30 cellular contexts compared by ENCODE assay signal in genomic region chr1:151713044-151713443, GRCh38. TPM values are rescaled to one million over a fixed set of nuclear protein-coding genes. Genes with fewer than 3 reads are reported as not detected.
DNase-seq lines count a peak whose midpoint lies in the region; ATAC-seq and TF ChIP-seq lines count a peak whose summit lies in the region.
"Had no signal": no experiment of that assay in that cellular context is flagged by ENCODE, and none has a peak within 500 bp of the region (broad histone marks: within the 10 kb centered on the region; RNA-seq: fewer than 3 reads in every experiment).

No MANE protein-coding gene starts in this region.

- H3K4me3 Mint-ChIP-seq in stimulated activated naive B cell treated with anti-CD40 and anti-IgM and Interleukin-4, amounts not matched to agents 10 μg/mL and 1 μg/mL and 100 μg/mL, for 72 hours = no peak overlapping the region
- H3K4me3 Mint-ChIP-seq: activated CD4-positive, alpha-beta memory T cell treated with anti-CD3 and anti-CD28 coated beads for 36 hours; activated naive CD8-positive, alpha-beta T cell; effector memory CD8-positive, alpha-beta T cell had no signal

- H3K27me3 Mint-ChIP-seq in stimulated activated naive B cell treated with anti-CD40 and anti-IgM and Interleukin-4, amounts not matched to agents 10 μg/mL and 1 μg/mL and 100 μg/mL, for 72 hours = peaks cover 59 to 61% of the 10 kb centered on the region in 2 donors

- H3K4me1 ChIP-seq in BLaER1 = peaks cover 54% of the 10 kb centered on the region
- H3K4me1 ChIP-seq in mucosa of descending colon (ENCODE audit: low read depth) = peaks cover 19% of the 10 kb centered on the region
- no peaks in the 10 kb centered on the region for H3K4me1 ChIP-seq in MM.1S (ENCODE audit: low read length)

- no peak overlapping the region for H3K27ac ChIP-seq in BLaER1
- peak overlapping the region in 42 of 59 donors; percentile 16 to 95 (median 79) for H3K27ac ChIP-seq in dorsolateral prefrontal cortex
- H3K27ac ChIP-seq in MM.1S (ENCODE audit: low read length) = no peak overlapping the region
- H3K27ac ChIP-seq: foreskin keratinocyte, neutrophil, skin epidermis had no signal

- no peak overlapping the region for H3K27ac Mint-ChIP-seq in stimulated activated naive B cell treated with anti-CD40 and anti-IgM and Interleukin-4, amounts not matched to agents 10 μg/mL and 1 μg/mL and 100 μg/mL, for 72 hours
- H3K27ac Mint-ChIP-seq: activated CD4-positive, alpha-beta memory T cell treated with anti-CD3 and anti-CD28 coated beads for 36 hours; activated naive CD8-positive, alpha-beta T cell; activated T-helper 2 cell treated with anti-CD3 and anti-CD28 coated beads, Interferon-gamma antibody, Interleukin-2, Interleukin-4, amounts not matched to agents 10 μg/mL and 5 μg/mL and 100 μg/mL, durations not matched to agents 14 hours and 24 hours and 36 hours; effector memory CD8-positive, alpha-beta T cell had no signal

- H3K9me2 ChIP-seq in MM.1S (replicated peaks; ENCODE audit: insufficient read depth, low read length) = no peaks in the 10 kb centered on the region

- H3K36me3 Mint-ChIP-seq in stimulated activated naive B cell treated with anti-CD40 and anti-IgM and Interleukin-4, amounts not matched to agents 10 μg/mL and 1 μg/mL and 100 μg/mL, for 72 hours = no peaks in the 10 kb centered on the region
- H3K36me3 Mint-ChIP-seq: activated CD4-positive, alpha-beta memory T cell treated with anti-CD3 and anti-CD28 coated beads for 36 hours; activated naive CD8-positive, alpha-beta T cell had no signal

- no peaks in the 10 kb centered on the region for H4K20me1 ChIP-seq in BLaER1
- H4K20me1 ChIP-seq in MM.1S (ENCODE audit: insufficient read depth, low read length) = no peaks in the 10 kb centered on the region

- H3K9me3 ChIP-seq in BLaER1 = no peaks in the 10 kb centered on the region
- H3K9me3 ChIP-seq in mucosa of descending colon = no peaks in the 10 kb centered on the region
- H3K9me3 ChIP-seq in MM.1S (replicated peaks; ENCODE audit: insufficient read depth, low read length) = no peaks in the 10 kb centered on the region
- H3K9me3 ChIP-seq: neutrophil had no signal

- no peak overlapping the region for H3K4me3 ChIP-seq in BLaER1
- H3K4me3 ChIP-seq in dorsolateral prefrontal cortex = peak overlapping the region in 41 of 59 donors; percentile 2 to 75 (median 62)
- H3K4me3 ChIP-seq in mucosa of descending colon = no peak overlapping the region
- H3K4me3 ChIP-seq in MM.1S (ENCODE audit: low read length) = no peak overlapping the region
- H3K4me3 ChIP-seq: lung, skin epidermis had no signal

- no peaks in the 10 kb centered on the region for H3K36me3 ChIP-seq in BLaER1
- no peaks in the 10 kb centered on the region for H3K36me3 ChIP-seq in mucosa of descending colon (ENCODE audit: low read depth)
- no peaks in the 10 kb centered on the region for H3K36me3 ChIP-seq in MM.1S (replicated peaks; ENCODE audit: insufficient read depth, low read length)
- H3K36me3 ChIP-seq: neutrophil had no signal

- no peaks in the 10 kb centered on the region for H3K9me3 Mint-ChIP-seq in stimulated activated naive B cell treated with anti-CD40 and anti-IgM and Interleukin-4, amounts not matched to agents 10 μg/mL and 1 μg/mL and 100 μg/mL, for 72 hours
- H3K9me3 Mint-ChIP-seq: activated CD4-positive, alpha-beta memory T cell treated with anti-CD3 and anti-CD28 coated beads for 36 hours; activated T-helper 2 cell treated with anti-CD3 and anti-CD28 coated beads, Interferon-gamma antibody, Interleukin-2, Interleukin-4, amounts not matched to agents 10 μg/mL and 5 μg/mL and 100 μg/mL, durations not matched to agents 14 hours and 24 hours and 36 hours; effector memory CD8-positive, alpha-beta T cell had no signal

- H3K79me2 ChIP-seq in MM.1S (ENCODE audit: low read length) = no peaks in the 10 kb centered on the region

- H3K9ac ChIP-seq in BLaER1 = no peak overlapping the region
- no peak overlapping the region for H3K9ac ChIP-seq in MM.1S (ENCODE audit: low read length)

- DNase-seq in HuH-7.5 (ENCODE audit: low spot score) (peak; percentile 50), dorsolateral prefrontal cortex (no peak), mucosa of descending colon (peak; percentile 74 to 85 (median 74)), dedifferentiated amniotic fluid mesenchymal stem cell (ENCODE audit: extremely low spot score) (no peak), cortex of kidney (lab: John Stamatoyannopoulos, UW) (no peak), MM.1S (no peak)
- DNase-seq in stimulated activated naive B cell treated with anti-CD40 and anti-IgM and Interleukin-4, amounts not matched to agents 10 μg/mL and 1 μg/mL and 100 μg/mL, for 72 hours = no peak
- DNase-seq: ACHN; activated CD4-positive, alpha-beta memory T cell treated with anti-CD3 and anti-CD28 coated beads for 36 hours; activated CD4-positive, CD25-positive, alpha-beta regulatory T cell; effector memory CD8-positive, alpha-beta T cell; EL; NCI-H2081; NCI-H345; NK-92 treated with Interleukin-12 subunit alpha and Interleukin-12 subunit beta, amount 100 ng/mL, for 24 hours; SHP77 treated with DMSO at 0.1 percent for 48 hours; stimulated activated CD4-positive, alpha-beta T cell treated with anti-CD3 and anti-CD28 coated beads, Interleukin-1b, Interleukin-23, amount 100 ng/mL, for 48 hours; substantia nigra; T-helper 9 cell had no signal

- H3K27me3 ChIP-seq in BLaER1 = peaks cover 32% of the 10 kb centered on the region
- H3K27me3 ChIP-seq in dorsolateral prefrontal cortex = no peaks in the 10 kb centered on the region
- peaks cover 89% of the 10 kb centered on the region for H3K27me3 ChIP-seq in MM.1S (replicated peaks; ENCODE audit: insufficient read depth, low read length)

- H2AFZ ChIP-seq in MM.1S (ENCODE audit: low read length) = no peak overlapping the region

- H3K4me1 Mint-ChIP-seq in stimulated activated naive B cell treated with anti-CD40 and anti-IgM and Interleukin-4, amounts not matched to agents 10 μg/mL and 1 μg/mL and 100 μg/mL, for 72 hours = peaks cover 10 to 15% of the 10 kb centered on the region in 2 donors

- peak; percentile 93 for ATAC-seq in mucosa of descending colon
- no peak for ATAC-seq in stimulated activated naive B cell treated with anti-CD40 and anti-IgM and Interleukin-4, amounts not matched to agents 10 μg/mL and 1 μg/mL and 100 μg/mL, for 72 hours (replicated peaks)
- ATAC-seq: effector memory CD8-positive, alpha-beta T cell had no signal

- peak overlapping the region; percentile 31 for H3K4me2 ChIP-seq in BLaER1
- no peak overlapping the region for H3K4me2 ChIP-seq in MM.1S (ENCODE audit: low read depth, low read length)

- H3F3A ChIP-seq in MM.1S (ENCODE audit: insufficient read depth, low read length) = no peaks in the 10 kb centered on the region

- intact Hi-C loops in dorsolateral prefrontal cortex (cut with DNase I) (no loop called here), mucosa of descending colon (cut with DNase I, micrococcal nuclease) (no loop called here)

- TF ChIP-seq CTCF in dorsolateral prefrontal cortex (IDR thresholded peaks at IDR 0.05 in 54 of 56, conservative IDR thresholded peaks at IDR 0.05 in 2 of 56; ENCODE audit: low read depth in 1 of 56, partially characterized antibody in 56 of 56) (no peak), mucosa of descending colon (IDR thresholded peaks at IDR 0.05) (no peak), MM.1S (IDR thresholded peaks at IDR 0.05; ENCODE audit: low read length) (no peak)

RNA-seq across cellular contexts. Expression of gene CELF3, which starts 3.6 kb away (rescaled TPM):
- total RNA-seq in dorsolateral prefrontal cortex (100 to 1,000 TPM in 11 of 120 experiments, 10 to 100 TPM in 109; 19.5 to 121 (median 75.3) TPM), mucosa of descending colon (1 to 10 TPM; 2.3 to 4.3 (median 2.8) TPM)
- total RNA-seq: activated CD4-positive, alpha-beta memory T cell treated with anti-CD3 and anti-CD28 coated beads for 36 hours; activated T-helper 2 cell treated with anti-CD3 and anti-CD28 coated beads, Interferon-gamma antibody, Interleukin-2, Interleukin-4, amounts not matched to agents 10 μg/mL and 5 μg/mL and 100 μg/mL, durations not matched to agents 14 hours and 24 hours and 36 hours; astrocyte; esophagus mucosa; foreskin keratinocyte; M059J; pulmonary artery endothelial cell had no signal

RNA-seq across cellular contexts. Expression of gene RIIAD1, which starts 8.3 kb away (rescaled TPM):
- total RNA-seq in dorsolateral prefrontal cortex (10 to 100 TPM in 28 of 120 experiments, 1 to 10 TPM in 89, under 1 TPM in 2, not detected in 1; 0.64 to 17.9 (median 7.5) TPM), mucosa of descending colon (not detected)
- total RNA-seq: activated CD4-positive, alpha-beta memory T cell treated with anti-CD3 and anti-CD28 coated beads for 36 hours; activated T-helper 2 cell treated with anti-CD3 and anti-CD28 coated beads, Interferon-gamma antibody, Interleukin-2, Interleukin-4, amounts not matched to agents 10 μg/mL and 5 μg/mL and 100 μg/mL, durations not matched to agents 14 hours and 24 hours and 36 hours; astrocyte; esophagus mucosa; foreskin keratinocyte; M059J; pulmonary artery endothelial cell had no signal

RNA-seq across cellular contexts. Expression of gene MRPL9, which starts 50.3 kb away (rescaled TPM):
- total RNA-seq in dorsolateral prefrontal cortex (10 to 100 TPM; 31.5 to 89.2 (median 54.5) TPM), mucosa of descending colon (10 to 100 TPM; 46.5 to 51.2 (median 50.9) TPM)

Comparison
In these comparisons a context has a peak if more than half of its experiments do, and no peak if none do; other contexts are left out.
1. H3K27ac ChIP-seq: peak in dorsolateral prefrontal cortex (42 of 59); none in BLaER1 (single experiment) and MM.1S (single experiment).
2. H3K4me3 ChIP-seq: peak in dorsolateral prefrontal cortex (41 of 59); none in BLaER1 (single experiment), mucosa of descending colon (single experiment) and MM.1S (single experiment).
3. DNase-seq: peak in HuH-7.5 (single experiment) and mucosa of descending colon (3 of 3); none in dorsolateral prefrontal cortex (0 of 10), dedifferentiated amniotic fluid mesenchymal stem cell (single experiment), cortex of kidney (single experiment), MM.1S (single experiment) and stimulated activated naive B cell treated with anti-CD40 and anti-IgM and Interleukin-4, amounts not matched to agents 10 μg/mL and 1 μg/mL and 100 μg/mL, for 72 hours (single experiment).